Comparison of ENCODE assay signal across 8 cellular contexts in genomic region chr17:44124118-44124438, GRCh38. TPM values are rescaled to one million over a fixed set of nuclear protein-coding genes. Genes with fewer than 3 reads are reported as not detected.
A peak's percentile ranks its signal among the peaks of the same experiment; 100 is the strongest.
DNase-seq lines count a peak whose midpoint lies in the region; ATAC-seq and TF ChIP-seq lines count a peak whose summit lies in the region.

No MANE protein-coding gene starts in this region.

- CTCF ChIA-PET in Calu3 (lab: Charles Lee) (interaction anchor here (0.7 to 1.2 kb wide), 12 partner anchors 8 to 579 kb away, joined by 3 to 18 read pairs (median 6); partner anchors contain the start of genes G6PC3 and HROB), RWPE1 (lab: Yijun Ruan, JAX) (interaction anchor here (0.6 to 1.2 kb wide), 4 partner anchors 10 to 37 kb away, joined by 4 to 5 read pairs (median 4); no protein-coding TSS in a partner anchor)

- peak overlapping the region; percentile 56 for H4K8ac ChIP-seq in trophoblast cell (ENCODE audit: low read depth, low read length)

- H3K4ac ChIP-seq in trophoblast cell (ENCODE audit: low read depth, low read length) = no peak overlapping the region

- POLR2A ChIA-PET in RWPE1 (lab: Yijun Ruan, JAX; ENCODE audit: low non-redundant PET) = interaction anchor here (0.5 to 1.1 kb wide), 2 partner anchors 17 to 37 kb away, joined by 3 to 6 read pairs; no protein-coding TSS in a partner anchor

- H3K18ac ChIP-seq in trophoblast cell (ENCODE audit: low read length) = peak overlapping the region; percentile 41

- peaks cover 14% of the 10 kb centered on the region for H3K79me1 ChIP-seq in trophoblast cell (ENCODE audit: low read length)

- H2BK12ac ChIP-seq in trophoblast cell (ENCODE audit: low read length) = peak overlapping the region; percentile 45

- no peaks in the 10 kb centered on the region for H3K36me3 ChIP-seq in esophagus muscularis mucosa
- H3K36me3 ChIP-seq in trophoblast cell (ENCODE audit: control insufficient read depth in 1 of 2, insufficient read depth in 2 of 2, low read length in 2 of 2) = no peaks in the 10 kb centered on the region

- 2% methylated on average over 4 of the region's 8 CpGs for WGBS in esophagus muscularis mucosa
- WGBS in trophoblast cell (ENCODE audit: extremely low coverage, insufficient coverage, insufficient read length) = no CpG with 5 or more reads among the region's 8 CpGs

- peak; percentile 3 for TF ChIP-seq CTCF in Calu3 (IDR thresholded peaks at IDR 0.05; ENCODE audit: unreplicated experiment)
- TF ChIP-seq CTCF in RWPE1 (conservative IDR thresholded peaks at IDR 0.05; ENCODE audit: low read depth) = peak; percentile 13
- TF ChIP-seq CTCF in esophagus muscularis mucosa (IDR thresholded peaks at IDR 0.05) = no peak

- H3K27me3 ChIP-seq in esophagus muscularis mucosa (no peaks in the 10 kb centered on the region), trophoblast cell (ENCODE audit: insufficient read depth, low read length) (no peaks in the 10 kb centered on the region)

- H3K4me2 ChIP-seq in trophoblast cell (ENCODE audit: low read length) = peak overlapping the region; percentile 67

- H4K91ac ChIP-seq in trophoblast cell (ENCODE audit: low read depth, low read length) = peak overlapping the region; percentile 76

- no peaks in the 10 kb centered on the region for H3K9me3 Mint-ChIP-seq in Calu3 (ENCODE audit: low read depth, unreplicated experiment)

- H3K23ac ChIP-seq in trophoblast cell (ENCODE audit: low read length) = no peak overlapping the region

- H3K27ac ChIP-seq in RWPE1 (peak overlapping the region; percentile 96), esophagus muscularis mucosa (replicated peaks in 1 of 4) (peak overlapping the region; percentile 96 to 99 (median 98)), trophoblast cell (ENCODE audit: low read depth, low read length) (peak overlapping the region; percentile 25)

- H3K9me3 ChIP-seq in esophagus muscularis mucosa (no peaks in the 10 kb centered on the region), trophoblast cell (ENCODE audit: insufficient read depth, low read depth, low read length) (no peaks in the 10 kb centered on the region)

- H3K4me3 Mint-ChIP-seq in Calu3 (ENCODE audit: low read depth, unreplicated experiment) = peak overlapping the region; percentile 86

- no peak overlapping the region for H2BK120ac ChIP-seq in trophoblast cell (ENCODE audit: insufficient read depth, low read length, poor library complexity)

- peak overlapping the region; percentile 58 for H4K12ac ChIP-seq in trophoblast cell (ENCODE audit: low read depth, low read length)

- TF ChIP-seq POLR2A in esophagus muscularis mucosa (IDR thresholded peaks at IDR 0.05; ENCODE audit: low read depth) = no peak

- peaks cover 7% of the 10 kb centered on the region for H3K79me2 ChIP-seq in trophoblast cell (ENCODE audit: control insufficient read depth, insufficient read depth, low read length, poor library complexity)

- H2AK5ac ChIP-seq in trophoblast cell (ENCODE audit: low read length) = no peak overlapping the region

- H2AFZ ChIP-seq in trophoblast cell (ENCODE audit: insufficient read depth, low read length, poor library complexity) = peak overlapping the region; percentile 77

- peaks cover 20% of the 10 kb centered on the region for H3K36me3 Mint-ChIP-seq in Calu3 (ENCODE audit: insufficient read depth, unreplicated experiment)

- peaks cover 21% of the 10 kb centered on the region for H3K27me3 Mint-ChIP-seq in Calu3 (ENCODE audit: unreplicated experiment)

- H3K14ac ChIP-seq in trophoblast cell (ENCODE audit: low read length) = peak overlapping the region; percentile 68

- H3K9ac ChIP-seq in trophoblast cell (ENCODE audit: low read length) = peak overlapping the region; percentile 4

- DNase-seq in Calu3 (no peak), RWPE1 (ENCODE audit: low spot score) (no peak), esophagus muscularis mucosa (ENCODE audit: extremely low spot score) (no peak), trophoblast cell (no peak), globus pallidus (ENCODE audit: low spot score) (no peak), DMS53 (lab: John Stamatoyannopoulos, UW) (no peak)

- intact Hi-C loops in Calu3 (cut with micrococcal nuclease; ENCODE audit: unreplicated experiment) (no loop called here), esophagus muscularis mucosa (cut with DNase I) (no loop called here)

- no peak for ATAC-seq in HG02642 (IDR thresholded peaks at IDR 0.05; ENCODE audit: poor library complexity, unreplicated experiment)
- ATAC-seq in HG03175 (IDR thresholded peaks at IDR 0.05; ENCODE audit: unreplicated experiment) = no peak

- peak overlapping the region; percentile 44 for H2BK5ac ChIP-seq in trophoblast cell (ENCODE audit: low read depth, low read length, poor library complexity)

- peak overlapping the region; percentile 93 for H3K27ac Mint-ChIP-seq in Calu3 (ENCODE audit: unreplicated experiment)

- no peak for TF ChIP-seq EP300 in esophagus muscularis mucosa (IDR thresholded peaks at IDR 0.05)

- H3K4me1 ChIP-seq in esophagus muscularis mucosa (peaks cover 43 to 51% (median 48%) of the 10 kb centered on the region in 4 donors), trophoblast cell (ENCODE audit: control insufficient read depth in 1 of 2, insufficient read depth in 2 of 2, low read length in 2 of 2) (peaks cover 8 to 14% of the 10 kb centered on the region in 2 experiments)

- H3K4me3 ChIP-seq in esophagus muscularis mucosa (peak overlapping the region; percentile 80 to 100 (median 99)), trophoblast cell (ENCODE audit: low read depth, low read length) (peak overlapping the region; percentile 69)

- no TSS peak for BruUV-seq in Calu3 (replicated peaks; lab: Mats Ljungman, UMichigan)

- H3K4me1 Mint-ChIP-seq in Calu3 (ENCODE audit: low read depth, unreplicated experiment) = no peaks in the 10 kb centered on the region

RNA-seq across cellular contexts. Expression of gene HDAC5, which starts 0.6 kb away (rescaled TPM):
- total RNA-seq in Calu3 (2022) (22.4 and 22.8 TPM in 2 replicates), esophagus muscularis mucosa (100 to 1,000 TPM in 3 of 4 donors, 10 to 100 TPM in 1; 75.6 to 237 (median 130) TPM)
- polyA plus RNA-seq in trophoblast cell (2013) = 53.7 and 54.1 TPM in 2 replicates

RNA-seq across cellular contexts. Expression of gene HROB, which starts 17.7 kb away (rescaled TPM):
- total RNA-seq in Calu3 (2022) (24.4 and 24.8 TPM in 2 replicates), esophagus muscularis mucosa (1 to 10 TPM; 1.7 to 4.6 (median 2.6) TPM)
- 11.6 and 11.7 TPM in 2 replicates for polyA plus RNA-seq in trophoblast cell (2013)

RNA-seq across cellular contexts. Expression of gene ASB16, which starts 46.4 kb away (rescaled TPM):
- 0.19 TPM in 1 of 2 replicates, not detected in the other for total RNA-seq in Calu3 (2022)
- 10 to 100 TPM in 1 of 4 donors, 1 to 10 TPM in 3; 3.3 to 10.8 (median 6.0) TPM for total RNA-seq in esophagus muscularis mucosa
- 0.30 and 0.35 TPM in 2 replicates for polyA plus RNA-seq in trophoblast cell (2013)

RNA-seq across cellular contexts. Expression of gene G6PC3, which starts 53.5 kb away (rescaled TPM):
- total RNA-seq in Calu3 (2022) = 99.6 and 103 TPM in 2 replicates
- 10 to 100 TPM; 23.9 to 37.5 (median 30.7) TPM for total RNA-seq in esophagus muscularis mucosa
- polyA plus RNA-seq in trophoblast cell (2013) = 85.9 and 89.3 TPM in 2 replicates

RNA-seq across cellular contexts. Expression of gene LSM12, which starts 57.6 kb away (rescaled TPM):
- total RNA-seq in Calu3 (2022) (79.5 and 90.6 TPM in 2 replicates), esophagus muscularis mucosa (10 to 100 TPM; 37.8 to 59.2 (median 46.0) TPM)
- polyA plus RNA-seq in trophoblast cell (2013) = 86.9 and 92.3 TPM in 2 replicates

Comparison
In these comparisons a context has a peak if more than half of its experiments do, and no peak if none do; other contexts are left out.
1. CTCF ChIP-seq: peak in Calu3 (single experiment) and RWPE1 (single experiment); none in esophagus muscularis mucosa (0 of 3).
2. H3K27ac ChIP-seq: peak in every context shown above with its lines; median percentile 98 in esophagus muscularis mucosa; 96 in RWPE1; 25 in trophoblast cell.